ENCODE assay signal across 17 cellular contexts in genomic region chr12:6301721-6302120, GRCh38. TPM values are rescaled to one million over a fixed set of nuclear protein-coding genes. Genes with fewer than 3 reads are reported as not detected.
DNase-seq lines count a peak whose midpoint lies in the region; ATAC-seq, FAIRE-seq and TF ChIP-seq lines count a peak whose summit lies in the region.
"Had no signal": no experiment of that assay in that cellular context is flagged by ENCODE, and none has a peak within 500 bp of the region (broad histone marks: within the 10 kb centered on the region; RNA-seq: fewer than 3 reads in every experiment).

No MANE protein-coding gene starts in this region.

- H3F3A ChIP-seq in SK-N-SH (replicated peaks; ENCODE audit: insufficient read depth), result no peaks in the 10 kb centered on the region
- H3F3A ChIP-seq in neural progenitor cell (ENCODE audit: low read depth), result peaks cover 6% of the 10 kb centered on the region

- peak; percentile 40; the same call in 1 of the 2 replicates for ATAC-seq in HCT116
- no peak for ATAC-seq in stimulated activated naive CD8-positive, alpha-beta T cell treated with anti-CD3 and anti-CD28 coated beads, Interleukin-15, Interleukin-2, amounts not matched to agents 100 U/mL and 50 U/mL, for 24 hours

- H3K9me3 ChIP-seq in HCT116 (ENCODE audit: control insufficient read depth in 1 of 2, insufficient read depth in 1 of 2, low read depth in 1 of 2, low read length in 2 of 2) (no peaks in the 10 kb centered on the region), SK-N-SH (no peaks in the 10 kb centered on the region), neural progenitor cell (ENCODE audit: low read depth) (no peaks in the 10 kb centered on the region)
- H3K9me3 ChIP-seq: BLaER1 had no signal

- DNase-seq in GM12891 (ENCODE audit: insufficient read length, low spot score) (no peak), HCT116 (ENCODE audit: low read depth, low spot score) (no peak), SK-N-SH (no peak), neural progenitor cell (ENCODE audit: low spot score) (no peak), cerebellar nuclear complex (lab: John Stamatoyannopoulos, UW) (no peak), AG08395 (ENCODE audit: low spot score) (no peak)
- DNase-seq in activated CD4-positive, alpha-beta T cell treated with anti-CD3 and anti-CD28 coated beads for 1 hour, result no peak
- DNase-seq in stimulated activated naive CD8-positive, alpha-beta T cell treated with anti-CD3 and anti-CD28 coated beads, Interleukin-15, Interleukin-2, amounts not matched to agents 100 U/mL and 50 U/mL, for 24 hours, result no peak
- DNase-seq: AML-193; Calu3; CD4-positive, CD25-positive, alpha-beta regulatory T cell; DMS79 had no signal

- CTCF ChIA-PET in HCT116 (lab: Charles Lee), result no interaction called here
- CTCF ChIA-PET in SK-N-SH (lab: Yijun Ruan, JAX), result interaction anchor here (2.1 kb wide), 1 partner anchor 106 kb away, joined by 5 read pairs; no protein-coding TSS in a partner anchor

- H3K4me1 ChIP-seq in HCT116 (ENCODE audit: control insufficient read depth in 1 of 2, insufficient read depth in 2 of 2, low read length in 2 of 2) (peaks cover 0 to 15% of the 10 kb centered on the region in 2 experiments; a peak in 2 of 4 replicates), SK-N-SH (ENCODE audit: control insufficient read depth in 1 of 2, insufficient read depth in 2 of 2, low read depth in 1 of 2, low read length in 1 of 2) (no peaks in the 10 kb centered on the region), neural progenitor cell (no peaks in the 10 kb centered on the region)

- 88% methylated on average over 7 of the region's 7 CpGs for WGBS in SK-N-SH (ENCODE audit: low lambda C conversion rate)

- TF ChIP-seq RAD21 in HCT116 (IDR thresholded peaks at IDR 0.05; ENCODE audit: low read depth) (no peak), SK-N-SH (IDR thresholded peaks at IDR 0.05; ENCODE audit: low read length) (no peak)

- H3K79me2 ChIP-seq in HCT116 (ENCODE audit: insufficient read depth, low read length) (no peaks in the 10 kb centered on the region), SK-N-SH (ENCODE audit: insufficient read depth) (no peaks in the 10 kb centered on the region), neural progenitor cell (ENCODE audit: low read depth) (no peaks in the 10 kb centered on the region)

- H3K27ac Mint-ChIP-seq in neural progenitor cell, result peak overlapping the region; percentile 90

- TF ChIP-seq EP300 in SK-N-SH (IDR thresholded peaks at IDR 0.05; ENCODE audit: borderline replicate concordance in 1 of 2, low read depth in 1 of 2, low read length in 1 of 2), result no peak

- intact Hi-C loops in HCT116 (cut with micrococcal nuclease), result no loop called here

- peaks cover 4% of the 10 kb centered on the region for H3K27me3 Mint-ChIP-seq in neural progenitor cell (ENCODE audit: insufficient read depth, low read depth)

- no peak overlapping the region for H2AFZ ChIP-seq in HCT116 (ENCODE audit: low read depth, low read length, poor library complexity, severe bottlenecking)
- H2AFZ ChIP-seq in SK-N-SH (ENCODE audit: low read depth), result no peak overlapping the region
- peak overlapping the region; percentile 63 for H2AFZ ChIP-seq in neural progenitor cell (replicated peaks)

- no peaks in the 10 kb centered on the region for H3K36me3 Mint-ChIP-seq in neural progenitor cell
- H3K36me3 Mint-ChIP-seq: CD4-positive, CD25-positive, alpha-beta regulatory T cell had no signal

- peak overlapping the region; percentile 33 for H3K4me3 Mint-ChIP-seq in neural progenitor cell
- H3K4me3 Mint-ChIP-seq: CD4-positive, CD25-positive, alpha-beta regulatory T cell had no signal

- POLR2A ChIA-PET in HCT116 (lab: Charles Lee), result no interaction called here
- POLR2A ChIA-PET in SK-N-SH (lab: Yijun Ruan, JAX), result no interaction called here

- no peaks in the 10 kb centered on the region for H3K9me2 ChIP-seq in HCT116 (ENCODE audit: insufficient read depth)
- H3K9me2 ChIP-seq in SK-N-SH, result no peaks in the 10 kb centered on the region

- RAD21 ChIA-PET in HCT116 (lab: Charles Lee; ENCODE audit: low non-redundant PET in 1 of 2, low total read pairs in 2 of 2, uncharacterized antibody in 2 of 2, unreplicated experiment in 2 of 2), result no interaction called here

- H3K27ac ChIP-seq in HCT116 (ENCODE audit: low read depth, low read length) (no peak overlapping the region), SK-N-SH (ENCODE audit: low read depth in 2 of 2, low read length in 1 of 2) (no peak overlapping the region), neural progenitor cell (no peak overlapping the region)
- H3K27ac ChIP-seq: BLaER1 had no signal

- no peak for TF ChIP-seq CTCF in HCT116 (IDR thresholded peaks at IDR 0.05 in 2 of 3, conservative IDR thresholded peaks at IDR 0.05 in 1 of 3; ENCODE audit: borderline replicate concordance in 1 of 3, insufficient read depth in 1 of 3, low read depth in 2 of 3, low read length in 2 of 3)
- TF ChIP-seq CTCF in SK-N-SH (IDR thresholded peaks at IDR 0.05), result no peak
- TF ChIP-seq CTCF in neural progenitor cell (IDR thresholded peaks at IDR 0.05), result no peak

- no TSS peak for BruUV-seq in HCT116 (replicated peaks; lab: Mats Ljungman, UMichigan)

- peaks cover 13% of the 10 kb centered on the region for H3K4me1 Mint-ChIP-seq in neural progenitor cell
- H3K4me1 Mint-ChIP-seq: CD4-positive, CD25-positive, alpha-beta regulatory T cell had no signal

- H3K36me3 ChIP-seq in HCT116 (ENCODE audit: control insufficient read depth in 1 of 2, insufficient read depth in 2 of 2, low read length in 2 of 2) (no peaks in the 10 kb centered on the region), SK-N-SH (replicated peaks in 1 of 2; ENCODE audit: control insufficient read depth in 1 of 2, insufficient read depth in 2 of 2, low read length in 1 of 2) (no peaks in the 10 kb centered on the region), neural progenitor cell (no peaks in the 10 kb centered on the region)
- H3K36me3 ChIP-seq: BLaER1 had no signal

- TF ChIP-seq POLR2A in GM12891 (IDR thresholded peaks at IDR 0.05; ENCODE audit: low read depth, low read length) (no peak), HCT116 (IDR thresholded peaks at IDR 0.05; ENCODE audit: borderline replicate concordance, extremely low read depth, insufficient read depth, insufficient read length) (no peak)

- FAIRE-seq in GM12891 (lab: Jason Lieb, UNC), result peak; percentile 20
- FAIRE-seq: G401.6, GM12892, H54 had no signal

- H3K9me3 Mint-ChIP-seq in neural progenitor cell, result peaks cover 1% of the 10 kb centered on the region

- H3K4me2 ChIP-seq in HCT116 (ENCODE audit: low read length) (no peak overlapping the region), SK-N-SH (no peak overlapping the region), neural progenitor cell (no peak overlapping the region)
- H3K4me2 ChIP-seq: BLaER1 had no signal

- H3K27me3 ChIP-seq in HCT116 (ENCODE audit: insufficient read depth, low read length) (no peaks in the 10 kb centered on the region), SK-N-SH (ENCODE audit: insufficient read depth) (no peaks in the 10 kb centered on the region), neural progenitor cell (no peaks in the 10 kb centered on the region)
- H3K27me3 ChIP-seq: BLaER1 had no signal

- no peak overlapping the region for H3K9ac ChIP-seq in HCT116 (ENCODE audit: low read length)
- H3K9ac ChIP-seq in SK-N-SH, result no peak overlapping the region
- H3K9ac ChIP-seq in neural progenitor cell, result no peak overlapping the region
- H3K9ac ChIP-seq: BLaER1 had no signal

- H3K4me3 ChIP-seq in HCT116 (replicated peaks in 1 of 2; ENCODE audit: low read depth in 1 of 2, low read length in 2 of 2) (no peak overlapping the region), SK-N-SH (ENCODE audit: low read depth in 2 of 2, low read length in 1 of 2) (no peak overlapping the region), neural progenitor cell (no peak overlapping the region)
- H3K4me3 ChIP-seq: BLaER1 had no signal

- H4K20me1 ChIP-seq in HCT116 (ENCODE audit: insufficient read depth) (no peaks in the 10 kb centered on the region), SK-N-SH (ENCODE audit: insufficient read depth) (no peaks in the 10 kb centered on the region), neural progenitor cell (ENCODE audit: low read depth) (no peaks in the 10 kb centered on the region)
- H4K20me1 ChIP-seq: BLaER1 had no signal

TF ChIP-seq in GM12891, 5 proteins besides CTCF, POLR2A, EP300 and RAD21:
- no peak for TF ChIP-seq POU2F2 (IDR thresholded peaks at IDR 0.05; ENCODE audit: low read depth, low read length)
- TF ChIP-seq PAX5 (IDR thresholded peaks at IDR 0.05; ENCODE audit: insufficient read depth, low read length, severe bottlenecking), result no peak
- TF ChIP-seq TAF1 (IDR thresholded peaks at IDR 0.05; ENCODE audit: low read depth, low read length), result no peak
- no peak for TF ChIP-seq POLR2AphosphoS5 (IDR thresholded peaks at IDR 0.05; ENCODE audit: low read depth, low read length)
- no peak for TF ChIP-seq SPI1 (IDR thresholded peaks at IDR 0.05; ENCODE audit: low read depth, low read length)

TF ChIP-seq in HCT116, 20 proteins besides CTCF, POLR2A, EP300 and RAD21:
- TF ChIP-seq YY1 (IDR thresholded peaks at IDR 0.05; ENCODE audit: extremely low read depth, insufficient replicate concordance, low read depth, low read length) (no peak), FOSL1 (IDR thresholded peaks at IDR 0.05; ENCODE audit: low read depth) (no peak)

TF ChIP-seq in SK-N-SH, 30 proteins besides CTCF, POLR2A, EP300 and RAD21:
- TF ChIP-seq RFX5 (IDR thresholded peaks at IDR 0.05; ENCODE audit: low read length), result peak; percentile 85
- no peak for TF ChIP-seq TAF1 (IDR thresholded peaks at IDR 0.05; ENCODE audit: borderline replicate concordance, low read depth, low read length)

RNA-seq across cellular contexts. Expression of gene PLEKHG6, which starts 8.8 kb away (rescaled TPM):
- polyA plus RNA-seq in GM12891 (2012; ENCODE audit: low read depth, missing spikeins), result 3.2 TPM
- total RNA-seq in HCT116 (2021; ENCODE audit: unreplicated experiment) (27.4 TPM), neural progenitor cell (ENCODE audit: low replicate concordance) (0.86 and 1.7 TPM in 2 replicates)
- 16.5 and 19.9 TPM in 2 replicates for polyA plus RNA-seq in HCT116 (2012)
- 0.15 and 0.20 TPM in 2 replicates for polyA plus RNA-seq in SK-N-SH (2012; rRNA removed)
- 0.10 and 0.13 TPM in 2 replicates for polyA plus RNA-seq in SK-N-SH (2012; cell fraction: cytosol; rRNA removed)
- 0.27 and 0.68 TPM in 2 replicates for polyA plus RNA-seq in SK-N-SH (2012; cell fraction: nucleus; rRNA removed)
- total RNA-seq: A673; CD4-positive, CD25-positive, alpha-beta regulatory T cell had no signal

RNA-seq across cellular contexts. Expression of gene TNFRSF1A, which starts 40.2 kb away (rescaled TPM):
- 8.1 TPM for polyA plus RNA-seq in GM12891 (2012; ENCODE audit: low read depth, missing spikeins)
- total RNA-seq in HCT116 (2021; ENCODE audit: unreplicated experiment), result 129 TPM
- polyA plus RNA-seq in HCT116 (2012), result 91.0 and 116 TPM in 2 replicates
- 68.3 and 92.9 TPM in 2 replicates for polyA plus RNA-seq in SK-N-SH (2012; rRNA removed)
- 86.7 and 93.2 TPM in 2 replicates for polyA plus RNA-seq in SK-N-SH (2012; cell fraction: cytosol; rRNA removed)
- polyA plus RNA-seq in SK-N-SH (2012; cell fraction: nucleus; rRNA removed), result 72.6 and 75.2 TPM in 2 replicates
- 21.8 and 24.7 TPM in 2 replicates for total RNA-seq in neural progenitor cell (ENCODE audit: low replicate concordance)

Comparison
In these comparisons a context has a peak if more than half of its experiments do, and no peak if none do; other contexts are left out.
1. RNA of gene PLEKHG6, which starts 8.8 kb away (total RNA-seq): 27.4 TPM in HCT116 (single experiment); 0.86 to 1.7 TPM in neural progenitor cell; every median in the first group is over 10 times any median in the second.